ENCODE assay signal across 1 cellular context in the genomic region with DNA sequence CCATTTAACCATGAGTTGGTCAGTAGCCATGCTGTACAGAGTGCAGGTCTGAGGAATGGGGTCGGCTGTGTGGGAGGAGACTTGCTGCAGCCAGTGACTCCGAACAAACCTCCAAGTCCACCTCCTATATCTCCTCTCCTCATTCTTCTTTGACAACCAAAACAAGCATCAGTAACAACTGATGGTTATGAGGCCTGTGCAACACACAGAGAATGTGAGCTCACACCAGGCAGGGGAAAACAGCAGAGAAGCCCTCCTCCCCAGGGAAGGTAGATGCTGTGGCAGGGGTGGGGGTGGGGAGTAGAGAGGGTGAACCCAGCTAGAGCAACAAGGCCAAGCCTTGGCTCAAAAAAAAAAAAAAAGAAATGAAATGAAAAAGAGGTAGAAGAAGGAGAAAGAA.
TF ChIP-seq lines count a peak whose summit lies in the region.

No MANE protein-coding gene starts in this region.

TF ChIP-seq in SK-N-SH treated with all-trans-retinoic acid at 6 μM for 48 hours, 23 proteins besides CTCF, POLR2A, EP300 and RAD21 (continued from another document):
- TF ChIP-seq, protein P1, sequence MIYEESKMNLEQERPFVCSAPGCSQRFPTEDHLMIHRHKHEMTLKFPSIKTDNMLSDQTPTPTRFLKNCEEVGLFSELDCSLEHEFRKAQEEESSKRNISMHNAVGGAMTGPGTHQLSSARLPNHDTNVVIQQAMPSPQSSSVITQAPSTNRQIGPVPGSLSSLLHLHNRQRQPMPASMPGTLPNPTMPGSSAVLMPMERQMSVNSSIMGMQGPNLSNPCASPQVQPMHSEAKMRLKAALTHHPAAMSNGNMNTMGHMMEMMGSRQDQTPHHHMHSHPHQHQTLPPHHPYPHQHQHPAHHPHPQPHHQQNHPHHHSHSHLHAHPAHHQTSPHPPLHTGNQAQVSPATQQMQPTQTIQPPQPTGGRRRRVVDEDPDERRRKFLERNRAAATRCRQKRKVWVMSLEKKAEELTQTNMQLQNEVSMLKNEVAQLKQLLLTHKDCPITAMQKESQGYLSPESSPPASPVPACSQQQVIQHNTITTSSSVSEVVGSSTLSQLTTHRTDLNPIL (CRISPR knock-in tag; IDR thresholded peaks at IDR 0.05; ENCODE audit: low read depth), result no peak
TF ChIP-seq in SK-N-SH treated with all-trans-retinoic acid at 6 μM for 48 hours: peak in this region for 0.
